7 cellular contexts compared by ENCODE assay signal in the genomic region with DNA sequence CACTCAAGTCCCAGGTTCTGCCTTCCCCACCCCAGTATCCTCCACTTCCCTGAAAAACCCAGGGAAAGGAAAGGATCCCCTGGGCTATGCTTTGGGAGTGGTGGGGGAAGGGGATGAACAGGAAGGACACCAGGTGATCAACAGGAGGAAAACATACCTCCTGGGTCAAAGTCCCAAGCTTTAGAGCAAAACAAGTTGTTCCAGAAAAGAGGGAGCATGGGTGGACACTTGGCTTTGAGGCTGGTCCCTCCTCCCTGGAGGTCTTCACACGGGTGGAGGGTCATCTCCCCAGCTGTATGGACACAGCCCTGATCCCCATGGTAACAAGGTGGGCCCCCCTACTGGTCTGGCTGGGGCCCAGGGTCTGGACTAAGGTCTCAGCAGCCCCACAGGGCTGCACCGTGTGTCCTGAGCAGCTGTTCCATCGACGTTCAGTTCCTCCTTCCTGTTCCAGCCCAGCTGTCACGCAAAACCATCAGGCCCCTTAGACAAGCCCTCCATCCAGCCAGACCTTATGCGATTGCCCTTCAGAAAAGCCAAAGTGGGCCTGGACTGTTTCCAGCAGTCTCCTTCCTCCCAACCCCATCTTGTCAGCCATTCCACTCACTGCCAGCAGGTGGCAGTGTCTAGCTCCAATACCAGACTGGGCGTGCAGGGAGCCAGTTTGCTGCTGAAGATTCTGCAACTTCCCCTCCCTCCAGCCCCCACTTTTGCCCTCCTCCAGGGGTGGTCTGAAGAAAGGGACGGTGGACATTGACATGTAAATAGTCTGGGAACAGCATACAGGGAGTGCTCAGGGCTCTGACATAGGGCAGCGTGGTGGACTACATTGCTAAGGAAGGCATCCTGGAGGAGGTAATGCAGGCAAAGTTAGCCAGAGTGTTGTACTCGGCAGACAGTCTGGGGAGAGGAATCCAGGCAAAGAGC. TPM values are rescaled to one million over a fixed set of nuclear protein-coding genes. Genes with fewer than 3 reads are reported as not detected.
DNase-seq lines count a peak whose midpoint lies in the region; ATAC-seq and TF ChIP-seq lines count a peak whose summit lies in the region.

No MANE protein-coding gene starts in this region.

- peak; percentile 61 for ATAC-seq in HG03103 (IDR thresholded peaks at IDR 0.05; ENCODE audit: low read depth, unreplicated experiment)

- H3K27me3 ChIP-seq in duodenal mucosa (ENCODE audit: control insufficient read depth in 1 of 2, insufficient read depth in 2 of 2, low read length in 2 of 2): no peaks in the 10 kb centered on the region

- H3K9ac ChIP-seq in duodenal mucosa (ENCODE audit: low read depth in 1 of 2, low read length in 2 of 2): no peak overlapping the region

- peak overlapping the region; percentile 43 for H3K27ac ChIP-seq in duodenal mucosa (ENCODE audit: low read depth, low read length)

- no peaks in the 10 kb centered on the region for H3K9me3 ChIP-seq in duodenal mucosa (ENCODE audit: control insufficient read depth in 1 of 2, low read length in 2 of 2)

- peak; percentile 69 for DNase-seq in NCI-H748 (lab: John Stamatoyannopoulos, UW; ENCODE audit: unreplicated experiment)
- DNase-seq in activated CD4-positive, alpha-beta T cell treated with anti-CD3 and anti-CD28 coated beads, Interleukin-2, amount 50 U/mL, for 48 hours: peak; percentile 72 to 74
- DNase-seq in lung microvascular endothelial cell (ENCODE audit: low read depth in 2 of 2): peak; percentile 72 to 79
- DNase-seq in stimulated activated CD8-positive, alpha-beta memory T cell treated with anti-CD3 and anti-CD28 coated beads, Interleukin-12 subunit alpha, Interleukin-12 subunit beta, amount 100 ng/mL, for 4 hours (ENCODE audit: low read depth): peak; percentile 30

- H3K4me1 ChIP-seq in duodenal mucosa (ENCODE audit: control insufficient read depth in 1 of 2, insufficient read depth in 2 of 2, low read length in 2 of 2): peaks cover 46 to 52% of the 10 kb centered on the region in 2 donors

- peak; percentile 99 for TF ChIP-seq CTCF in GM12872 (IDR thresholded peaks at IDR 0.05; ENCODE audit: insufficient read depth, low read depth, low read length)

- H3K36me3 ChIP-seq in duodenal mucosa (ENCODE audit: control insufficient read depth in 1 of 2, insufficient read depth in 2 of 2, low read length in 2 of 2): no peaks in the 10 kb centered on the region

- peak overlapping the region; percentile 21 to 48 for H3K4me3 ChIP-seq in duodenal mucosa (ENCODE audit: low read depth in 1 of 2, low read length in 2 of 2)

RNA-seq across cellular contexts. Expression of a gene that starts 2.9 kb away (rescaled TPM):
- total RNA-seq in lung microvascular endothelial cell: not detected in 2 replicates

RNA-seq across cellular contexts. Expression of a gene that starts 39.3 kb away (rescaled TPM):
- total RNA-seq in lung microvascular endothelial cell: 51.0 and 58.1 TPM in 2 replicates

RNA-seq across cellular contexts. Expression of a gene that starts 55.5 kb away (rescaled TPM):
- not detected in 2 replicates for total RNA-seq in lung microvascular endothelial cell

Comparison
In these comparisons a context has a peak if more than half of its experiments do, and no peak if none do; other contexts are left out.
1. Peak in every context shown above with its lines: DNase-seq, ATAC-seq, H3K4me3 ChIP-seq and H3K27ac ChIP-seq.